In the genomic region with DNA sequence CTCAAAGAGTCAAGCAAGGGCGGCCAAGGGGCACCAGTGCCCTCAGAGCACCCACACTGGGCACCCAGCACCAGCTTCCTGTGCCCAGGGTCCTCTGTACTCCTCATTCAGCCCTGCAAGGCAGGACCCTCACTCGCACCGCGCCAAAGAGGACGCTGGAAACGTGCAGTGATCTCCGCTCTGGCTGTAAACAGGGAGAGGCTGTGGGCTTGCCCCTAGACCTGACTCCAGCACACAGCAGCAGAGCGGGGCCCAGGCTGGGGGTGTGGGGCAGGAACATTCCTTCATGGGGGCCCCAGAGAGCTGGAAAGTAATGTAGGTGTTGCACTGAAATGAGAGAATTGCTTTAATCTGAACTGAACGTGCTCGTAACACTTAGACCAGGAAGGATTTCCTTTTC, we compare ENCODE assay signal across 16 cellular contexts. TPM values are rescaled to one million over a fixed set of nuclear protein-coding genes. Genes with fewer than 3 reads are reported as not detected.
DNase-seq lines count a peak whose midpoint lies in the region; ATAC-seq and TF ChIP-seq lines count a peak whose summit lies in the region.
"Had no signal": no experiment of that assay in that cellular context is flagged by ENCODE, and none has a peak within 500 bp of the region (broad histone marks: within the 10 kb centered on the region; RNA-seq: fewer than 3 reads in every experiment).

No MANE protein-coding gene starts in this region.

- peak in 2 of 3 donors; percentile 30 to 37 for DNase-seq in right cardiac atrium
- DNase-seq in Right ventricle myocardium inferior (ENCODE audit: missing footprints) = no peak
- DNase-seq in activated CD8-positive, alpha-beta T cell treated with anti-CD3 and anti-CD28 coated beads for 36 hours = no peak
- no peak for DNase-seq in hepatocyte (ENCODE audit: low spot score)
- no peak for DNase-seq in NCI-H1417 treated with DMSO at 0.1 percent for 48 hours (lab: John Stamatoyannopoulos, UW)
- DNase-seq: GOT3, HFFc6, KBM-7, NCI-H1092 treated with DMSO at 0.1 percent for 48 hours, NCI-H187 treated with DMSO at 0.1 percent for 48 hours, NCI-H446 treated with DMSO at 0.1 percent for 48 hours, NCI-H82 had no signal

- H3K9me3 ChIP-seq in right cardiac atrium (ENCODE audit: control insufficient read depth, low read length) (no peaks in the 10 kb centered on the region), hepatocyte (ENCODE audit: low read depth) (no peaks in the 10 kb centered on the region)

- peaks cover 32% of the 10 kb centered on the region for H3K4me1 Mint-ChIP-seq in activated CD8-positive, alpha-beta T cell treated with anti-CD3 and anti-CD28 coated beads for 36 hours (ENCODE audit: low read depth)

- H4K20me1 ChIP-seq in hepatocyte (ENCODE audit: insufficient read depth, poor library complexity, severe bottlenecking) = no peaks in the 10 kb centered on the region

- H3K9me2 ChIP-seq in hepatocyte (replicated peaks; ENCODE audit: insufficient read depth) = no peaks in the 10 kb centered on the region

- H3K4me3 ChIP-seq in right cardiac atrium (ENCODE audit: low read length) (no peak overlapping the region), hepatocyte (no peak overlapping the region)

- no peaks in the 10 kb centered on the region for H3K36me3 ChIP-seq in hepatocyte (replicated peaks; ENCODE audit: insufficient read depth, low read depth)

- H3K27me3 ChIP-seq in right cardiac atrium (ENCODE audit: control insufficient read depth, insufficient read depth) = no peaks in the 10 kb centered on the region
- H3K27me3 ChIP-seq in hepatocyte = no peaks in the 10 kb centered on the region

- intact Hi-C loops in right cardiac atrium (cut with DNase I) = no loop called here
- intact Hi-C loops in Right ventricle myocardium inferior (cut with DNase I) = no loop called here
- intact Hi-C loops in activated CD8-positive, alpha-beta T cell treated with anti-CD3 and anti-CD28 coated beads for 36 hours (cut with micrococcal nuclease) = no loop called here

- no peaks in the 10 kb centered on the region for H3K4me1 ChIP-seq in right cardiac atrium (ENCODE audit: control insufficient read depth, insufficient read depth, low read length)
- H3K4me1 ChIP-seq in hepatocyte (ENCODE audit: insufficient read depth) = no peaks in the 10 kb centered on the region

- ATAC-seq in right cardiac atrium = no peak
- no peak for ATAC-seq in Right ventricle myocardium inferior
- no peak for ATAC-seq in activated CD8-positive, alpha-beta T cell treated with anti-CD3 and anti-CD28 coated beads for 36 hours
- ATAC-seq in HG03135 (IDR thresholded peaks at IDR 0.05; ENCODE audit: unreplicated experiment) = no peak
- ATAC-seq in GM21390 (IDR thresholded peaks at IDR 0.05; ENCODE audit: unreplicated experiment) = no peak
- ATAC-seq: Panc1 had no signal

- H3K27me3 Mint-ChIP-seq in activated CD8-positive, alpha-beta T cell treated with anti-CD3 and anti-CD28 coated beads for 36 hours = no peaks in the 10 kb centered on the region
- H3K27me3 Mint-ChIP-seq: CD4-positive, CD25-positive, alpha-beta regulatory T cell had no signal

- H2AFZ ChIP-seq in hepatocyte = no peak overlapping the region

- POLR2A ChIA-PET in activated CD8-positive, alpha-beta T cell treated with anti-CD3 and anti-CD28 coated beads for 36 hours (lab: Charles Lee) = interaction anchor here (0.6 to 1.4 kb wide), 3 partner anchors 11 to 43 kb away, joined by 3 to 4 read pairs (median 3); no protein-coding TSS in a partner anchor

- no peaks in the 10 kb centered on the region for H3K9me3 Mint-ChIP-seq in activated CD8-positive, alpha-beta T cell treated with anti-CD3 and anti-CD28 coated beads for 36 hours
- H3K9me3 Mint-ChIP-seq: CD4-positive, CD25-positive, alpha-beta regulatory T cell; HFFc6 had no signal

- H3K79me2 ChIP-seq in hepatocyte = no peaks in the 10 kb centered on the region

- H3K36me3 Mint-ChIP-seq in activated CD8-positive, alpha-beta T cell treated with anti-CD3 and anti-CD28 coated beads for 36 hours (ENCODE audit: low read depth) = no peaks in the 10 kb centered on the region

- no peak overlapping the region for H3K27ac ChIP-seq in right cardiac atrium (ENCODE audit: low read length)
- H3K27ac ChIP-seq in hepatocyte = peak overlapping the region; percentile 48

- 83% methylated on average over 10 of the region's 10 CpGs for WGBS in right cardiac atrium
- WGBS in hepatocyte (ENCODE audit: low lambda C conversion rate, missing lambda C conversion rate) = 77% methylated on average over 10 of the region's 10 CpGs

- no peak overlapping the region for H3K4me3 Mint-ChIP-seq in activated CD8-positive, alpha-beta T cell treated with anti-CD3 and anti-CD28 coated beads for 36 hours
- H3K4me3 Mint-ChIP-seq: HFFc6 had no signal

- peak overlapping the region; percentile 90 for H3K27ac Mint-ChIP-seq in activated CD8-positive, alpha-beta T cell treated with anti-CD3 and anti-CD28 coated beads for 36 hours
- H3K27ac Mint-ChIP-seq: HFFc6 had no signal

- TF ChIP-seq CTCF in activated CD8-positive, alpha-beta T cell treated with anti-CD3 and anti-CD28 coated beads for 36 hours (IDR thresholded peaks at IDR 0.05) = no peak
- TF ChIP-seq CTCF in hepatocyte (IDR thresholded peaks at IDR 0.05; ENCODE audit: poor library complexity) = no peak

- CTCF ChIA-PET in activated CD8-positive, alpha-beta T cell treated with anti-CD3 and anti-CD28 coated beads for 36 hours (lab: Charles Lee) = interaction anchor here (1.0 to 1.6 kb wide), 5 partner anchors 9 to 65 kb away, joined by 3 to 4 read pairs (median 3); no protein-coding TSS in a partner anchor

- H3K4me2 ChIP-seq in hepatocyte = no peak overlapping the region

RNA-seq across cellular contexts. Expression of gene BRF1, which starts 5.0 kb away (rescaled TPM):
- total RNA-seq in right cardiac atrium = 10 to 100 TPM; 18.1 to 21.1 (median 18.4) TPM
- polyA plus RNA-seq in right cardiac atrium = 17.9 TPM
- total RNA-seq in Right ventricle myocardium inferior = 19.0 TPM
- total RNA-seq in activated CD8-positive, alpha-beta T cell treated with anti-CD3 and anti-CD28 coated beads for 36 hours = 10 to 100 TPM; 25.3 to 26.6 TPM
- total RNA-seq in hepatocyte = 21.1 and 35.9 TPM in 2 replicates
- polyA plus RNA-seq in hepatocyte = 23.6 and 27.3 TPM in 2 replicates

RNA-seq across cellular contexts. Expression of gene PACS2, which starts 8.8 kb away (rescaled TPM):
- total RNA-seq in right cardiac atrium (10 to 100 TPM; 50.6 to 67.0 (median 64.4) TPM), Right ventricle myocardium inferior (69.1 TPM), hepatocyte (31.9 and 41.1 TPM in 2 replicates)
- polyA plus RNA-seq in right cardiac atrium (63.0 TPM), hepatocyte (53.1 and 54.5 TPM in 2 replicates)
- total RNA-seq in activated CD8-positive, alpha-beta T cell treated with anti-CD3 and anti-CD28 coated beads for 36 hours = 10 to 100 TPM; 26.7 to 30.4 TPM

RNA-seq across cellular contexts. Expression of gene BTBD6, which starts 57.4 kb away (rescaled TPM):
- total RNA-seq in right cardiac atrium (10 to 100 TPM; 28.1 to 40.5 (median 35.8) TPM), Right ventricle myocardium inferior (48.8 TPM), hepatocyte (39.6 and 42.2 TPM in 2 replicates)
- polyA plus RNA-seq in right cardiac atrium (42.2 TPM), hepatocyte (41.0 and 47.5 TPM in 2 replicates)
- 10 to 100 TPM; 24.7 to 26.7 TPM for total RNA-seq in activated CD8-positive, alpha-beta T cell treated with anti-CD3 and anti-CD28 coated beads for 36 hours

Comparison
In these comparisons a context has a peak if more than half of its experiments do, and no peak if none do; other contexts are left out.
1. DNase-seq: peak in right cardiac atrium (2 of 3); none in Right ventricle myocardium inferior (single experiment), activated CD8-positive, alpha-beta T cell treated with anti-CD3 and anti-CD28 coated beads for 36 hours (single experiment), hepatocyte (single experiment) and NCI-H1417 treated with DMSO at 0.1 percent for 48 hours (single experiment).